ENCODE assay signal across 24 cellular contexts in the genomic region with DNA sequence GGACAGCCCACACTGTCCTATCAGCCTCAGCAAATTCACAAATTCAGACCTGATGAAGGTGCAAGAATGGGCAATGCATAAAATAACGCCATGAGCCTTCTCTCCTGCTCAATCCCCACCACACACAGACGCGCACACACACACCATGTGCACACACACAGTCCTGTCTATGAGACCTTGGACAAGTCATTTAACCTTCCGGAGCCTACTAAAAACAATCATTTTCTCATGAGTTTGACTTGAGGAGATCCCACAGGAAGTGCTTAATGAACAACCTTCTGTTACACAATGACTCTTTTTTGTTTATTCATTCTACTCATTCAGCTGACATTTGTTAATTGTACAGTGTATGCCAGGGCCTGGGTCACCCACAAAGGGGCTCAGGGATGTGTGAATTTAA.
DNase-seq lines count a peak whose midpoint lies in the region; ATAC-seq and TF ChIP-seq lines count a peak whose summit lies in the region.
"Had no signal": no experiment of that assay in that cellular context is flagged by ENCODE, and none has a peak within 500 bp of the region (broad histone marks: within the 10 kb centered on the region; RNA-seq: fewer than 3 reads in every experiment).

No MANE protein-coding gene starts in this region.

- dilution Hi-C loops in mammary epithelial cell (cut with HindIII; ENCODE audit: low sequenced_read_pairs) = no loop called here

- TF ChIP-seq CTCF in MCF 10A (IDR thresholded peaks at IDR 0.05; ENCODE audit: unreplicated experiment) (no peak), mammary epithelial cell (conservative IDR thresholded peaks at IDR 0.05 in 1 of 2, IDR thresholded peaks at IDR 0.05 in 1 of 2; ENCODE audit: extremely low read depth in 1 of 2, insufficient read depth in 1 of 2, low read depth in 1 of 2, low read length in 2 of 2) (no peak), right atrium auricular region (IDR thresholded peaks at IDR 0.05) (no peak), psoas muscle (IDR thresholded peaks at IDR 0.05) (no peak), transverse colon (IDR thresholded peaks at IDR 0.05) (no peak)

- in situ Hi-C loops in mammary epithelial cell (cut with MboI; ENCODE audit: low sequenced_read_pairs in 2 of 2) = no loop called here
- in situ Hi-C loops in transverse colon (cut with MboI; ENCODE audit: low pct_ligation_motif_present in 1 of 4, low pct_unique_long_range_greater_than_20kb in 1 of 4, low sequenced_read_pairs in 3 of 4) = no loop called here

- H3K4me3 ChIP-seq in mammary epithelial cell (replicated peaks in 1 of 3; ENCODE audit: insufficient read depth in 1 of 3, low read depth in 2 of 3, low read length in 3 of 3) (no peak overlapping the region), right atrium auricular region (no peak overlapping the region), psoas muscle (no peak overlapping the region), transverse colon (no peak overlapping the region)
- H3K4me3 ChIP-seq: BLaER1 treated with 17β-estradiol and CSF1 and Interleukin-3, amounts not matched to agents 10 nM and 100 nM; body of pancreas; HAP-1; SK-N-MC; skin epidermis had no signal

- H3K36me3 ChIP-seq in mammary epithelial cell (ENCODE audit: insufficient read depth, low read length) = no peaks in the 10 kb centered on the region
- H3K36me3 ChIP-seq in right atrium auricular region = no peaks in the 10 kb centered on the region
- no peaks in the 10 kb centered on the region for H3K36me3 ChIP-seq in psoas muscle (ENCODE audit: insufficient read depth in 1 of 2, low read depth in 1 of 2)
- H3K36me3 ChIP-seq in transverse colon = no peaks in the 10 kb centered on the region
- H3K36me3 ChIP-seq: HAP-1 had no signal

- no peaks in the 10 kb centered on the region for H4K20me1 ChIP-seq in mammary epithelial cell (ENCODE audit: insufficient read depth, low read length)
- H4K20me1 ChIP-seq: BLaER1 treated with 17β-estradiol and CSF1 and Interleukin-3, amounts not matched to agents 10 nM and 100 nM had no signal

- POLR2A ChIA-PET in MCF 10A (lab: Yijun Ruan, JAX) = interaction anchor here (1.2 to 2.2 kb wide), 2 partner anchors 42 to 62 kb away, joined by 3 to 8 read pairs; no protein-coding TSS in a partner anchor

- H3K9me3 ChIP-seq in mammary epithelial cell (replicated peaks; ENCODE audit: insufficient read depth, low read length) = no peaks in the 10 kb centered on the region
- no peaks in the 10 kb centered on the region for H3K9me3 ChIP-seq in right atrium auricular region
- no peaks in the 10 kb centered on the region for H3K9me3 ChIP-seq in psoas muscle
- H3K9me3 ChIP-seq in transverse colon = no peaks in the 10 kb centered on the region
- H3K9me3 ChIP-seq: BLaER1 treated with 17β-estradiol and CSF1 and Interleukin-3, amounts not matched to agents 10 nM and 100 nM; body of pancreas; HAP-1 had no signal

- peaks cover 22% of the 10 kb centered on the region for H3K4me1 ChIP-seq in mammary epithelial cell (ENCODE audit: insufficient read depth, low read length)
- peaks cover 0 to 80% of the 10 kb centered on the region in 2 donors for H3K4me1 ChIP-seq in right atrium auricular region
- H3K4me1 ChIP-seq in psoas muscle = peaks cover 50% of the 10 kb centered on the region
- H3K4me1 ChIP-seq in transverse colon = peaks cover 2 to 25% (median 8%) of the 10 kb centered on the region in 4 donors
- H3K4me1 ChIP-seq: HAP-1 had no signal

- no peak overlapping the region for H3K4me3 Mint-ChIP-seq in MCF 10A (ENCODE audit: unreplicated experiment)
- H3K4me3 Mint-ChIP-seq: activated naive CD8-positive, alpha-beta T cell; activated T-cell treated with anti-CD3 and anti-CD28 coated beads, Interleukin-2, amount 50 U/mL, for 72 hours; dendritic cell treated with granulocyte-macrophage colony-stimulating factor and Interleukin-4, amounts not matched to agents 40 ng/mL and 50 ng/mL, for 4 days had no signal

- no peak for TF ChIP-seq POLR2A in transverse colon (IDR thresholded peaks at IDR 0.05)

- ATAC-seq in psoas muscle = no peak
- no peak for ATAC-seq in HG02763 (IDR thresholded peaks at IDR 0.05; ENCODE audit: unreplicated experiment)
- ATAC-seq in HG02884 (IDR thresholded peaks at IDR 0.05; ENCODE audit: unreplicated experiment) = no peak

- H3K79me2 ChIP-seq in mammary epithelial cell (ENCODE audit: insufficient read depth, low read length) = no peaks in the 10 kb centered on the region

- no peaks in the 10 kb centered on the region for H3K27me3 ChIP-seq in mammary epithelial cell (ENCODE audit: insufficient read depth, low read length)
- no peaks in the 10 kb centered on the region for H3K27me3 ChIP-seq in right atrium auricular region
- no peaks in the 10 kb centered on the region for H3K27me3 ChIP-seq in psoas muscle (ENCODE audit: insufficient read depth in 3 of 3, low read length in 2 of 3)
- H3K27me3 ChIP-seq in transverse colon = no peaks in the 10 kb centered on the region
- H3K27me3 ChIP-seq: BLaER1 treated with 17β-estradiol and CSF1 and Interleukin-3, amounts not matched to agents 10 nM and 100 nM; body of pancreas had no signal

- WGBS in mammary epithelial cell (ENCODE audit: low coverage, missing lambda C conversion rate) = 92% methylated on average over 4 of the region's 4 CpGs
- 86 to 95% (median 86%) methylated on average over 4 of the region's 4 CpGs for WGBS in psoas muscle, 3 donors
- 83 to 84% methylated on average over 4 of the region's 4 CpGs for WGBS in transverse colon (ENCODE audit: low coverage in 1 of 2), 2 donors

- no peak overlapping the region for H3K9ac ChIP-seq in mammary epithelial cell (ENCODE audit: insufficient read depth, low read length)
- H3K9ac ChIP-seq: BLaER1 treated with 17β-estradiol and CSF1 and Interleukin-3, amounts not matched to agents 10 nM and 100 nM had no signal

- H3K27ac Mint-ChIP-seq in MCF 10A (ENCODE audit: low read depth, unreplicated experiment) = peak overlapping the region; percentile 86
- H3K27ac Mint-ChIP-seq: activated naive CD8-positive, alpha-beta T cell; activated T-cell treated with anti-CD3 and anti-CD28 coated beads, Interleukin-2, amount 50 U/mL, for 72 hours; dendritic cell treated with granulocyte-macrophage colony-stimulating factor and Interleukin-4, amounts not matched to agents 40 ng/mL and 50 ng/mL, for 4 days had no signal

- H3K27ac ChIP-seq in mammary epithelial cell (ENCODE audit: insufficient read depth, low read depth, low read length) (no peak overlapping the region), right atrium auricular region (peak overlapping the region; percentile 60 to 74), psoas muscle (peak overlapping the region; percentile 61), transverse colon (peak overlapping the region; percentile 57 to 75 (median 64))
- H3K27ac ChIP-seq: BLaER1 treated with 17β-estradiol and CSF1 and Interleukin-3, amounts not matched to agents 10 nM and 100 nM; SK-N-MC had no signal

- peaks cover 26% of the 10 kb centered on the region for H3K36me3 Mint-ChIP-seq in MCF 10A (ENCODE audit: insufficient read depth, unreplicated experiment)
- H3K36me3 Mint-ChIP-seq: activated naive CD8-positive, alpha-beta T cell had no signal

- no peaks in the 10 kb centered on the region for H3K9me3 Mint-ChIP-seq in MCF 10A (ENCODE audit: unreplicated experiment)
- H3K9me3 Mint-ChIP-seq: activated T-cell treated with anti-CD3 and anti-CD28 coated beads, Interleukin-2, amount 50 U/mL, for 72 hours; dendritic cell treated with granulocyte-macrophage colony-stimulating factor and Interleukin-4, amounts not matched to agents 40 ng/mL and 50 ng/mL, for 4 days had no signal

- DNase-seq in MCF 10A (ENCODE audit: unreplicated experiment) (no peak), mammary epithelial cell (no peak), right atrium auricular region (ENCODE audit: low spot score) (no peak), psoas muscle (no peak), transverse colon (no peak), SHP77 treated with DMSO at 0.1 percent for 48 hours (lab: John Stamatoyannopoulos, UW) (no peak)
- DNase-seq: activated CD8-positive, alpha-beta memory T cell treated with anti-CD3 and anti-CD28 coated beads for 24 hours; activated T-cell treated with anti-CD3 and anti-CD28 coated beads, Interleukin-2, amount 50 U/mL, for 72 hours; DMS 273 treated with DMSO at 0.1 percent for 48 hours; GDM1; NCI-H1105; NCI-H510A; occipital lobe; stimulated activated CD4-positive, alpha-beta T cell treated with anti-CD3 and anti-CD28 coated beads, Interleukin-4, amount 100 ng/mL, for 1 hour; T-helper 9 cell had no signal

- intact Hi-C loops in MCF 10A (cut with micrococcal nuclease) = no loop called here
- intact Hi-C loops in mammary epithelial cell (cut with micrococcal nuclease) = no loop called here
- intact Hi-C loops in psoas muscle (cut with DNase I) = no loop called here
- intact Hi-C loops in transverse colon (cut with DNase I; ENCODE audit: low total_unique reads) = no loop called here

- H3K4me1 Mint-ChIP-seq in MCF 10A (ENCODE audit: insufficient read depth, unreplicated experiment) = peaks cover 80% of the 10 kb centered on the region

- BruUV-seq in MCF 10A (replicated peaks; lab: Mats Ljungman, UMichigan) (no TSS peak), mammary epithelial cell (replicated peaks; lab: Mats Ljungman, UMichigan) (no TSS peak)

- TF ChIP-seq EP300 in transverse colon (IDR thresholded peaks at IDR 0.05; ENCODE audit: low read depth) = no peak

- CTCF ChIA-PET in MCF 10A (lab: Yijun Ruan, JAX) = interaction anchor here (0.6 to 1.1 kb wide), 4 partner anchors 35 to 241 kb away, joined by 3 to 6 read pairs (median 3); no protein-coding TSS in a partner anchor
- CTCF ChIA-PET in mammary epithelial cell (lab: Charles Lee; ENCODE audit: low non-redundant PET) = no interaction called here

- H2AFZ ChIP-seq in mammary epithelial cell (ENCODE audit: low read depth, low read length) = no peak overlapping the region

- no peaks in the 10 kb centered on the region for H3K27me3 Mint-ChIP-seq in MCF 10A (ENCODE audit: insufficient read depth, unreplicated experiment)
- H3K27me3 Mint-ChIP-seq: activated naive CD8-positive, alpha-beta T cell; dendritic cell treated with granulocyte-macrophage colony-stimulating factor and Interleukin-4, amounts not matched to agents 40 ng/mL and 50 ng/mL, for 4 days had no signal

- no peak overlapping the region for H3K4me2 ChIP-seq in mammary epithelial cell (ENCODE audit: insufficient read depth, low read depth, low read length)
- H3K4me2 ChIP-seq: BLaER1 treated with 17β-estradiol and CSF1 and Interleukin-3, amounts not matched to agents 10 nM and 100 nM had no signal
